Comparison of ENCODE assay signal across 1 cellular context in genomic region chr13:41609828-41610227, GRCh38.
TF ChIP-seq lines count a peak whose summit lies in the region.

No MANE protein-coding gene starts in this region.

TF ChIP-seq in IMR-90, 13 proteins besides CTCF, POLR2A, EP300 and RAD21:
- TF ChIP-seq MAFK (IDR thresholded peaks at IDR 0.05; ENCODE audit: low read depth, low read length) (no peak), CEBPB (IDR thresholded peaks at IDR 0.05; ENCODE audit: low read depth, low read length) (no peak), RFX5 (IDR thresholded peaks at IDR 0.05; ENCODE audit: low read depth, low read length) (no peak), BHLHE40 (IDR thresholded peaks at IDR 0.05; ENCODE audit: low read depth, low read length) (no peak), CHD1 (IDR thresholded peaks at IDR 0.05; ENCODE audit: low read depth, low read length) (no peak), ELK1 (IDR thresholded peaks at IDR 0.05; ENCODE audit: borderline replicate concordance, low read depth, low read length) (no peak), USF2 (IDR thresholded peaks at IDR 0.05; ENCODE audit: low read depth, low read length) (no peak), MAZ (IDR thresholded peaks at IDR 0.05; ENCODE audit: borderline replicate concordance, low read depth, low read length) (no peak), RCOR1 (IDR thresholded peaks at IDR 0.05; ENCODE audit: insufficient replicate concordance, low read length) (no peak), NFE2L2 (IDR thresholded peaks at IDR 0.05; ENCODE audit: low read depth, low read length) (no peak), SMC3 (IDR thresholded peaks at IDR 0.05; ENCODE audit: low read depth, low read length) (no peak), FOS (IDR thresholded peaks at IDR 0.05; ENCODE audit: low read depth, low read length) (no peak), MXI1 (IDR thresholded peaks at IDR 0.05; ENCODE audit: borderline replicate concordance, low read depth, low read length) (no peak)
TF ChIP-seq in IMR-90: peak in this region for 0.
